Comparison of ENCODE assay signal across 1 cellular context in genomic region chr19:12797141-12797587, GRCh38.
TF ChIP-seq lines count a peak whose summit lies in the region.

No MANE protein-coding gene starts in this region.

TF ChIP-seq in HepG2, 621 proteins besides CTCF, POLR2A, EP300 and RAD21:
- TF ChIP-seq ZNF30 (CRISPR knock-in tag; IDR thresholded peaks at IDR 0.05) = 0 out of 2 replicates have a peak, but pooled peaks have one; percentile 9
- no peak for TF ChIP-seq FOXK2 (IDR thresholded peaks at IDR 0.05)
- TF ChIP-seq, protein P1, sequence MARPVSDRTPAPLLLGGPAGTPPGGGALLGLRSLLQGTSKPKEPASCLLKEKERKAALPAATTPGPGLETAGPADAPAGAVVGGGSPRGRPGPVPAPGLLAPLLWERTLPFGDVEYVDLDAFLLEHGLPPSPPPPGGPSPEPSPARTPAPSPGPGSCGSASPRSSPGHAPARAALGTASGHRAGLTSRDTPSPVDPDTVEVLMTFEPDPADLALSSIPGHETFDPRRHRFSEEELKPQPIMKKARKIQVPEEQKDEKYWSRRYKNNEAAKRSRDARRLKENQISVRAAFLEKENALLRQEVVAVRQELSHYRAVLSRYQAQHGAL (CRISPR knock-in tag; IDR thresholded peaks at IDR 0.05; ENCODE audit: not compliant biosample characterization) = no peak
- no peak for TF ChIP-seq CERS6 (CRISPR knock-in tag; IDR thresholded peaks at IDR 0.05)
- no peak for TF ChIP-seq ZBTB43 (CRISPR knock-in tag; conservative IDR thresholded peaks at IDR 0.05)
- no peak for TF ChIP-seq ZNF350 (CRISPR knock-in tag; IDR thresholded peaks at IDR 0.05; ENCODE audit: borderline replicate concordance, low read depth)
